25 cellular contexts compared by ENCODE assay signal in the genomic region with DNA sequence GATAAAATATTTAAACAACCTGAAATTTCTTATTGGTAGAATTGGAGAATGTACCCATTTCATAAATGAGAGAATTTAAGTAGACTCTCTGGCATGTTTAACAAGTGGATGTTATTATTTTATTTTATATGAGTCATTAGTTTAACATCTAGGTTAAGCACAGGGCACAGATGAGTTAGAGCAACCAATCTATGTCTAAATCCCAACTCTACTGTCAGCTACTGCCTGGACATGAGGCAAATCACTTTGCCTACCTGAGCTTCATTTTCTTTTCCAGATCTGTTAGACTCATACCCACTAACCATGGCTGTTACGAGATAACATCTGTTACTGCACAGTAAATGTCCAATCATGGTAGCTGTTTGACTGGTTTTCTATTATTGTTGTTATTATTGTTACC.
A peak's percentile ranks its signal among the peaks of the same experiment; 100 is the strongest.
DNase-seq lines count a peak whose midpoint lies in the region; ATAC-seq and TF ChIP-seq lines count a peak whose summit lies in the region.
"Had no signal": no experiment of that assay in that cellular context is flagged by ENCODE, and none has a peak within 500 bp of the region (broad histone marks: within the 10 kb centered on the region; RNA-seq: fewer than 3 reads in every experiment).

No MANE protein-coding gene starts in this region.

- no peak overlapping the region for H3K9ac ChIP-seq in mammary epithelial cell (ENCODE audit: insufficient read depth, low read length)

- TF ChIP-seq EP300 in transverse colon (IDR thresholded peaks at IDR 0.05; ENCODE audit: low read depth) (no peak), gastroesophageal sphincter (IDR thresholded peaks at IDR 0.05) (no peak)

- H3K4me1 ChIP-seq in mammary epithelial cell (ENCODE audit: insufficient read depth, low read length), result peaks cover 5% of the 10 kb centered on the region
- H3K4me1 ChIP-seq in transverse colon, result no peaks in the 10 kb centered on the region
- H3K4me1 ChIP-seq in gastroesophageal sphincter, result peaks cover 0 to 12% (median 0%) of the 10 kb centered on the region in 3 donors
- H3K4me1 ChIP-seq: esophagus squamous epithelium, HAP-1 had no signal

- ATAC-seq in Right ventricle myocardium inferior (no peak), gastroesophageal sphincter (no peak)
- ATAC-seq: activated T-cell treated with anti-CD3 and anti-CD28 coated beads, Interleukin-2, amount 50 U/mL, for 72 hours; left lobe of liver; natural killer cell; right cardiac atrium had no signal

- BruUV-seq in mammary epithelial cell (replicated peaks; lab: Mats Ljungman, UMichigan), result no TSS peak

- H3K9me3 ChIP-seq in mammary epithelial cell (replicated peaks; ENCODE audit: insufficient read depth, low read length) (no peaks in the 10 kb centered on the region), transverse colon (no peaks in the 10 kb centered on the region), gastroesophageal sphincter (no peaks in the 10 kb centered on the region)
- H3K9me3 ChIP-seq: esophagus squamous epithelium, HAP-1 had no signal

- peak overlapping the region; percentile 15 for H3K4me2 ChIP-seq in mammary epithelial cell (ENCODE audit: insufficient read depth, low read depth, low read length)

- WGBS in mammary epithelial cell (ENCODE audit: low coverage, missing lambda C conversion rate), result 74% methylated on average over 1 of the region's 1 CpG
- WGBS in transverse colon (ENCODE audit: low coverage in 1 of 2), 2 donors, result 90 to 96% methylated on average over 1 of the region's 1 CpG
- WGBS in gastroesophageal sphincter (ENCODE audit: low coverage in 1 of 2), 2 donors, result 100% methylated on average over 1 of the region's 1 CpG

- in situ Hi-C loops in mammary epithelial cell (cut with MboI; ENCODE audit: low sequenced_read_pairs in 2 of 2), result no loop called here
- in situ Hi-C loops in transverse colon (cut with MboI; ENCODE audit: low pct_ligation_motif_present in 1 of 4, low pct_unique_long_range_greater_than_20kb in 1 of 4, low sequenced_read_pairs in 3 of 4), result no loop called here

- H3K27me3 ChIP-seq in mammary epithelial cell (ENCODE audit: insufficient read depth, low read length) (no peaks in the 10 kb centered on the region), transverse colon (no peaks in the 10 kb centered on the region), gastroesophageal sphincter (no peaks in the 10 kb centered on the region)
- H3K27me3 ChIP-seq: esophagus squamous epithelium had no signal

- H4K20me1 ChIP-seq in mammary epithelial cell (ENCODE audit: insufficient read depth, low read length), result no peaks in the 10 kb centered on the region

- H3K27ac ChIP-seq in mammary epithelial cell (ENCODE audit: insufficient read depth, low read depth, low read length) (no peak overlapping the region), transverse colon (no peak overlapping the region), gastroesophageal sphincter (no peak overlapping the region)
- H3K27ac ChIP-seq: esophagus squamous epithelium had no signal

- peak; percentile 62 for DNase-seq in EH (ENCODE audit: low read depth)
- DNase-seq in LoVo (ENCODE audit: low spot score), result peak; percentile 11
- peak; percentile 57 for DNase-seq in mammary epithelial cell
- peak; percentile 61 for DNase-seq in iris pigment epithelial cell (ENCODE audit: low read depth)
- no peak for DNase-seq in Right ventricle myocardium inferior (ENCODE audit: missing footprints)
- DNase-seq in transverse colon, result no peak
- DNase-seq in NCI-H187 treated with DMSO at 0.1 percent for 48 hours (lab: John Stamatoyannopoulos, UW), result no peak
- DNase-seq: ACHN; activated CD4-positive, alpha-beta T cell treated with anti-CD3 and anti-CD28 coated beads for 4 hours; activated T-cell treated with anti-CD3 and anti-CD28 coated beads, Interleukin-2, amount 50 U/mL, for 72 hours; effector CD4-positive, alpha-beta T cell; esophagus squamous epithelium; KBM-7; natural killer cell; NCI-H187; NCI-H2227 treated with DMSO at 0.1 percent for 48 hours; NCI-H82; right cardiac atrium; SIG-M5; stimulated activated CD4-positive, alpha-beta T cell treated with anti-CD3 and anti-CD28 coated beads, Interleukin-12 subunit alpha, Interleukin-12 subunit beta, amount 100 ng/mL, for 4 hours; stimulated activated CD4-positive, alpha-beta T cell treated with anti-CD3 and anti-CD28 coated beads, Interleukin-4, amount 100 ng/mL, for 4 hours; T-helper 1 cell had no signal

- H3K79me2 ChIP-seq in mammary epithelial cell (ENCODE audit: insufficient read depth, low read length), result no peaks in the 10 kb centered on the region

- CTCF ChIA-PET in mammary epithelial cell (lab: Charles Lee; ENCODE audit: low non-redundant PET), result no interaction called here

- dilution Hi-C loops in mammary epithelial cell (cut with HindIII; ENCODE audit: low sequenced_read_pairs), result no loop called here

- H3K36me3 ChIP-seq in mammary epithelial cell (ENCODE audit: insufficient read depth, low read length) (no peaks in the 10 kb centered on the region), transverse colon (no peaks in the 10 kb centered on the region), gastroesophageal sphincter (no peaks in the 10 kb centered on the region)
- H3K36me3 ChIP-seq: esophagus squamous epithelium, HAP-1 had no signal

- H3K4me3 ChIP-seq in mammary epithelial cell (replicated peaks in 1 of 3; ENCODE audit: insufficient read depth in 1 of 3, low read depth in 2 of 3, low read length in 3 of 3) (no peak overlapping the region), transverse colon (no peak overlapping the region), gastroesophageal sphincter (no peak overlapping the region)
- H3K4me3 ChIP-seq: esophagus squamous epithelium, HAP-1 had no signal

- no peak overlapping the region for H2AFZ ChIP-seq in mammary epithelial cell (ENCODE audit: low read depth, low read length)

- no peak for TF ChIP-seq CTCF in mammary epithelial cell (conservative IDR thresholded peaks at IDR 0.05 in 1 of 2, IDR thresholded peaks at IDR 0.05 in 1 of 2; ENCODE audit: extremely low read depth in 1 of 2, insufficient read depth in 1 of 2, low read depth in 1 of 2, low read length in 2 of 2)
- no peak for TF ChIP-seq CTCF in transverse colon (IDR thresholded peaks at IDR 0.05)
- TF ChIP-seq CTCF in gastroesophageal sphincter (IDR thresholded peaks at IDR 0.05), result no peak

- intact Hi-C loops in mammary epithelial cell (cut with micrococcal nuclease), result no loop called here
- intact Hi-C loops in Right ventricle myocardium inferior (cut with DNase I), result no loop called here
- intact Hi-C loops in transverse colon (cut with DNase I; ENCODE audit: low total_unique reads), result no loop called here

- TF ChIP-seq POLR2A in transverse colon (IDR thresholded peaks at IDR 0.05) (no peak), gastroesophageal sphincter (IDR thresholded peaks at IDR 0.05) (no peak)

Comparison
In these comparisons a context has a peak if more than half of its experiments do, and no peak if none do; other contexts are left out.
1. DNase-seq: peak in EH (single experiment), LoVo (single experiment), mammary epithelial cell (single experiment) and iris pigment epithelial cell (single experiment); none in Right ventricle myocardium inferior (single experiment), transverse colon (single experiment) and NCI-H187 treated with DMSO at 0.1 percent for 48 hours (single experiment).